ENCODE assay signal across 8 cellular contexts in the genomic region with DNA sequence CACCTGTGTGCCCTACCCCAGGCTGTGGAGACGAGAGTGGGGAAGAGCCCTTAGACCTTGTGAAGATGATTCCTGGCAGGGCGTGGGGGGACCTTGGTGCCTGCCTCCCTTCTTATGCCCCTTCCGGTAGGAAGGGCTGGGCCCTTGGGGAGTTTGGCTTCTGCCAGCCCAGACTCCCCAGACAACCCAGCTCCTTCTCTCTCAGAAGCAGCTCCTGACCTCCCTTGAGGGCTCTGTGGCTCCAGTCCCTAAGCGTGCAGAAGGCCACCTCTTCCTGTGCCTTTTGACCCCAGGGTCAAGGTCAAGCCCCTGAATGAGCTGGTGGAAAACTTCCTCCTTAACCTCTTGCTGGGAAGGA. TPM values are rescaled to one million over a fixed set of nuclear protein-coding genes. Genes with fewer than 3 reads are reported as not detected.
A peak's percentile ranks its signal among the peaks of the same experiment; 100 is the strongest.
DNase-seq lines count a peak whose midpoint lies in the region; ATAC-seq and TF ChIP-seq lines count a peak whose summit lies in the region.

No MANE protein-coding gene starts in this region.

- peak overlapping the region; percentile 56 to 67 for H3K4me3 ChIP-seq in right atrium auricular region

- no peaks in the 10 kb centered on the region for H3K36me3 ChIP-seq in right atrium auricular region

- peaks cover 0 to 15% of the 10 kb centered on the region in 2 donors for H3K4me1 ChIP-seq in right atrium auricular region

- no peaks in the 10 kb centered on the region for H3K27me3 ChIP-seq in right atrium auricular region

- no peaks in the 10 kb centered on the region for H3K36me3 Mint-ChIP-seq in stimulated activated effector memory CD8-positive, alpha-beta T cell treated with anti-CD3 and anti-CD28 coated beads, Interleukin-12 subunit alpha, Interleukin-12 subunit beta, amount 100 ng/mL, for 72 hours

- ATAC-seq in GM21825 (IDR thresholded peaks at IDR 0.05; ENCODE audit: unreplicated experiment) (peak; percentile 13), SK-N-SH treated with all-trans-retinoic acid at 6 μM for 48 hours (peak; percentile 5; the same call in 1 of the 3 replicates), GM21576 (IDR thresholded peaks at IDR 0.05; ENCODE audit: unreplicated experiment) (no peak), GM21528 (IDR thresholded peaks at IDR 0.05; ENCODE audit: low FRiP score, unreplicated experiment) (no peak)
- no peak for ATAC-seq in stimulated activated effector memory CD8-positive, alpha-beta T cell treated with anti-CD3 and anti-CD28 coated beads, Interleukin-12 subunit alpha, Interleukin-12 subunit beta, amount 100 ng/mL, for 72 hours

- DNase-seq in right atrium auricular region (ENCODE audit: low spot score), result no peak
- no peak for DNase-seq in stimulated activated effector memory CD8-positive, alpha-beta T cell treated with anti-CD3 and anti-CD28 coated beads, Interleukin-12 subunit alpha, Interleukin-12 subunit beta, amount 100 ng/mL, for 72 hours (ENCODE audit: low spot score in 2 of 2)
- DNase-seq in activated CD8-positive, alpha-beta memory T cell treated with anti-CD3 and anti-CD28 coated beads for 24 hours, result no peak
- no peak for DNase-seq in retina

- no peak for TF ChIP-seq CTCF in right atrium auricular region (IDR thresholded peaks at IDR 0.05)

- H3K9me3 Mint-ChIP-seq in stimulated activated effector memory CD8-positive, alpha-beta T cell treated with anti-CD3 and anti-CD28 coated beads, Interleukin-12 subunit alpha, Interleukin-12 subunit beta, amount 100 ng/mL, for 72 hours, result no peaks in the 10 kb centered on the region

- H3K4me1 Mint-ChIP-seq in stimulated activated effector memory CD8-positive, alpha-beta T cell treated with anti-CD3 and anti-CD28 coated beads, Interleukin-12 subunit alpha, Interleukin-12 subunit beta, amount 100 ng/mL, for 72 hours, result peaks cover 38% of the 10 kb centered on the region

- no peak overlapping the region for H3K27ac ChIP-seq in right atrium auricular region

- H3K27ac Mint-ChIP-seq in stimulated activated effector memory CD8-positive, alpha-beta T cell treated with anti-CD3 and anti-CD28 coated beads, Interleukin-12 subunit alpha, Interleukin-12 subunit beta, amount 100 ng/mL, for 72 hours, result peak overlapping the region; percentile 10

- H3K9me3 ChIP-seq in right atrium auricular region, result no peaks in the 10 kb centered on the region

- H3K4me3 Mint-ChIP-seq in stimulated activated effector memory CD8-positive, alpha-beta T cell treated with anti-CD3 and anti-CD28 coated beads, Interleukin-12 subunit alpha, Interleukin-12 subunit beta, amount 100 ng/mL, for 72 hours, result peak overlapping the region; percentile 84

TF ChIP-seq in SK-N-SH treated with all-trans-retinoic acid at 6 μM for 48 hours, 23 proteins besides CTCF, POLR2A, EP300 and RAD21:
- TF ChIP-seq, protein P1, sequence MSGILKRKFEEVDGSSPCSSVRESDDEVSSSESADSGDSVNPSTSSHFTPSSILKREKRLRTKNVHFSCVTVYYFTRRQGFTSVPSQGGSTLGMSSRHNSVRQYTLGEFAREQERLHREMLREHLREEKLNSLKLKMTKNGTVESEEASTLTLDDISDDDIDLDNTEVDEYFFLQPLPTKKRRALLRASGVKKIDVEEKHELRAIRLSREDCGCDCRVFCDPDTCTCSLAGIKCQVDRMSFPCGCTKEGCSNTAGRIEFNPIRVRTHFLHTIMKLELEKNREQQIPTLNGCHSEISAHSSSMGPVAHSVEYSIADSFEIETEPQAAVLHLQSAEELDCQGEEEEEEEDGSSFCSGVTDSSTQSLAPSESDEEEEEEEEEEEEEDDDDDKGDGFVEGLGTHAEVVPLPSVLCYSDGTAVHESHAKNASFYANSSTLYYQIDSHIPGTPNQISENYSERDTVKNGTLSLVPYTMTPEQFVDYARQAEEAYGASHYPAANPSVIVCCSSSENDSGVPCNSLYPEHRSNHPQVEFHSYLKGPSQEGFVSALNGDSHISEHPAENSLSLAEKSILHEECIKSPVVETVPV (CRISPR knock-in tag; IDR thresholded peaks at IDR 0.05), result no peak
- TF ChIP-seq RARB (CRISPR knock-in tag; IDR thresholded peaks at IDR 0.05) (no peak), GLIS3 (CRISPR knock-in tag; IDR thresholded peaks at IDR 0.05) (no peak), PPARA (CRISPR knock-in tag; IDR thresholded peaks at IDR 0.05; ENCODE audit: borderline replicate concordance) (no peak), TCF4 (CRISPR knock-in tag; IDR thresholded peaks at IDR 0.05; ENCODE audit: borderline replicate concordance) (no peak), CSDC2 (CRISPR knock-in tag; IDR thresholded peaks at IDR 0.05) (no peak), ZNF70 (CRISPR knock-in tag; IDR thresholded peaks at IDR 0.05) (no peak), ZNF565 (CRISPR knock-in tag; conservative IDR thresholded peaks at IDR 0.05; ENCODE audit: low read depth) (no peak), ISL1 (CRISPR knock-in tag; IDR thresholded peaks at IDR 0.05) (no peak), OSR1 (CRISPR knock-in tag; IDR thresholded peaks at IDR 0.05) (no peak), ARNTL (CRISPR knock-in tag; IDR thresholded peaks at IDR 0.05; ENCODE audit: borderline replicate concordance, low read depth) (no peak), ESRRG (CRISPR knock-in tag; IDR thresholded peaks at IDR 0.05) (no peak), TOX (CRISPR knock-in tag; IDR thresholded peaks at IDR 0.05; ENCODE audit: borderline replicate concordance) (no peak), ZC3H10 (CRISPR knock-in tag; IDR thresholded peaks at IDR 0.05) (no peak), BACH2 (CRISPR knock-in tag; IDR thresholded peaks at IDR 0.05; ENCODE audit: borderline replicate concordance) (no peak)
- TF ChIP-seq, protein P2, sequence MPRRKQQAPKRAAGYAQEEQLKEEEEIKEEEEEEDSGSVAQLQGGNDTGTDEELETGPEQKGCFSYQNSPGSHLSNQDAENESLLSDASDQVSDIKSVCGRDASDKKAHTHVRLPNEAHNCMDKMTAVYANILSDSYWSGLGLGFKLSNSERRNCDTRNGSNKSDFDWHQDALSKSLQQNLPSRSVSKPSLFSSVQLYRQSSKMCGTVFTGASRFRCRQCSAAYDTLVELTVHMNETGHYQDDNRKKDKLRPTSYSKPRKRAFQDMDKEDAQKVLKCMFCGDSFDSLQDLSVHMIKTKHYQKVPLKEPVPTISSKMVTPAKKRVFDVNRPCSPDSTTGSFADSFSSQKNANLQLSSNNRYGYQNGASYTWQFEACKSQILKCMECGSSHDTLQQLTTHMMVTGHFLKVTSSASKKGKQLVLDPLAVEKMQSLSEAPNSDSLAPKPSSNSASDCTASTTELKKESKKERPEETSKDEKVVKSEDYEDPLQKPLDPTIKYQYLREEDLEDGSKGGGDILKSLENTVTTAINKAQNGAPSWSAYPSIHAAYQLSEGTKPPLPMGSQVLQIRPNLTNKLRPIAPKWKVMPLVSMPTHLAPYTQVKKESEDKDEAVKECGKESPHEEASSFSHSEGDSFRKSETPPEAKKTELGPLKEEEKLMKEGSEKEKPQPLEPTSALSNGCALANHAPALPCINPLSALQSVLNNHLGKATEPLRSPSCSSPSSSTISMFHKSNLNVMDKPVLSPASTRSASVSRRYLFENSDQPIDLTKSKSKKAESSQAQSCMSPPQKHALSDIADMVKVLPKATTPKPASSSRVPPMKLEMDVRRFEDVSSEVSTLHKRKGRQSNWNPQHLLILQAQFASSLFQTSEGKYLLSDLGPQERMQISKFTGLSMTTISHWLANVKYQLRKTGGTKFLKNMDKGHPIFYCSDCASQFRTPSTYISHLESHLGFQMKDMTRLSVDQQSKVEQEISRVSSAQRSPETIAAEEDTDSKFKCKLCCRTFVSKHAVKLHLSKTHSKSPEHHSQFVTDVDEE (CRISPR knock-in tag; IDR thresholded peaks at IDR 0.05), result no peak

RNA-seq across cellular contexts. Expression of a gene that starts 1.0 kb away (rescaled TPM):
- 1 to 10 TPM; 1.8 to 6.9 TPM for total RNA-seq in right atrium auricular region

RNA-seq across cellular contexts. Expression of a gene that starts 58.3 kb away (rescaled TPM):
- 100 to 1,000 TPM in 1 of 2 donors, 10 to 100 TPM in 1; 76.9 to 142 TPM for total RNA-seq in right atrium auricular region

Comparison
In these comparisons a context has a peak if more than half of its experiments do, and no peak if none do; other contexts are left out.
1. ATAC-seq: peak in GM21825 (single experiment) and SK-N-SH treated with all-trans-retinoic acid at 6 μM for 48 hours (single experiment); none in stimulated activated effector memory CD8-positive, alpha-beta T cell treated with anti-CD3 and anti-CD28 coated beads, Interleukin-12 subunit alpha, Interleukin-12 subunit beta, amount 100 ng/mL, for 72 hours (single experiment), GM21576 (single experiment) and GM21528 (single experiment).